Comparison of ENCODE assay signal across 25 cellular contexts in genomic region chr20:20525756-20526155, GRCh38.
DNase-seq lines count a peak whose midpoint lies in the region; ATAC-seq and TF ChIP-seq lines count a peak whose summit lies in the region.
"Had no signal": no experiment of that assay in that cellular context is flagged by ENCODE, and none has a peak within 500 bp of the region (broad histone marks: within the 10 kb centered on the region; RNA-seq: fewer than 3 reads in every experiment).

No MANE protein-coding gene starts in this region.

- H3K27ac Mint-ChIP-seq in T-helper 17 cell = no peak overlapping the region
- H3K27ac Mint-ChIP-seq: activated CD8-positive, alpha-beta T cell treated with anti-CD3 and anti-CD28 coated beads, Interleukin-2, amount 10 ng/mL, durations not matched to agents 7 days and 5 days; GM23338; memory B cell; natural killer cell; T-helper 2 cell treated with Interferon-gamma antibody and Interleukin-4, amounts not matched to agents 5 μg/mL and 100 μg/mL, for 36 hours; type B pancreatic cell had no signal

- peaks cover 10% of the 10 kb centered on the region for H3K36me3 Mint-ChIP-seq in T-helper 17 cell (ENCODE audit: low read depth)

- in situ Hi-C loops in gastrocnemius medialis (cut with MboI; ENCODE audit: low sequenced_read_pairs in 4 of 4) = no loop called here

- intact Hi-C loops in gastrocnemius medialis (cut with DNase I; ENCODE audit: low total_unique reads) = no loop called here

- peak overlapping the region; percentile 28 to 65 (median 56) for H3K27ac ChIP-seq in gastrocnemius medialis
- H3K27ac ChIP-seq: parathyroid adenoma, SJSA1 had no signal

- no peak for TF ChIP-seq POLR2A in gastrocnemius medialis (IDR thresholded peaks at IDR 0.05)

- H3K27me3 ChIP-seq in gastrocnemius medialis = no peaks in the 10 kb centered on the region
- H3K27me3 ChIP-seq: SJSA1 had no signal

- no peaks in the 10 kb centered on the region for H3K27me3 Mint-ChIP-seq in T-helper 17 cell
- H3K27me3 Mint-ChIP-seq: memory B cell, type B pancreatic cell had no signal

- ATAC-seq in left lobe of liver (peak; percentile 9), gastrocnemius medialis (no peak), T-helper 17 cell (no peak)
- ATAC-seq: activated CD8-positive, alpha-beta T cell treated with anti-CD3 and anti-CD28 coated beads, Interleukin-2, amount 10 ng/mL, durations not matched to agents 7 days and 5 days; GM23338; natural killer cell; Panc1; stimulated activated naive CD8-positive, alpha-beta T cell treated with anti-CD3 and anti-CD28 coated beads, Interleukin-15, Interleukin-2, amounts not matched to agents 100 U/mL and 50 U/mL, for 24 hours had no signal

- peaks cover 3 to 62% of the 10 kb centered on the region in 2 donors for H3K36me3 ChIP-seq in gastrocnemius medialis
- H3K36me3 ChIP-seq: SJSA1 had no signal

- peak; percentile 35 for DNase-seq in LHCN-M2 (ENCODE audit: low read depth)
- DNase-seq in NCI-H774 (lab: John Stamatoyannopoulos, UW) = peak; percentile 22
- no peak for DNase-seq in left lobe of liver (ENCODE audit: low spot score)
- no peak for DNase-seq in gastrocnemius medialis
- no peak for DNase-seq in T-helper 17 cell
- no peak for DNase-seq in NCI-H2171 treated with DMSO at 0.1 percent for 48 hours (lab: John Stamatoyannopoulos, UW)
- no peak for DNase-seq in AG08396 (ENCODE audit: low spot score)
- DNase-seq: activated CD4-positive, CD25-positive, alpha-beta regulatory T cell; activated CD8-positive, alpha-beta T cell treated with anti-CD3 and anti-CD28 coated beads, Interleukin-2, amount 10 ng/mL, durations not matched to agents 7 days and 5 days; activated naive CD4-positive, alpha-beta T cell; activated T-cell treated with anti-CD3 and anti-CD28 coated beads, Interleukin-2, amount 50 U/mL, for 1 hour; dermis blood vessel endothelial cell; KG1; natural killer cell; NCI-H2081; NCI-H82; stimulated activated CD4-positive, alpha-beta T cell treated with anti-CD3 and anti-CD28 coated beads, Interleukin-2, amount 100 ng/mL, for 48 hours; stimulated activated naive CD8-positive, alpha-beta T cell treated with anti-CD3 and anti-CD28 coated beads, Interleukin-15, Interleukin-2, amounts not matched to agents 100 U/mL and 50 U/mL, for 24 hours had no signal

- H3K9me3 ChIP-seq in gastrocnemius medialis (no peaks in the 10 kb centered on the region), T-helper 17 cell (ENCODE audit: control insufficient read depth, low read length, poor library complexity, severe bottlenecking) (no peaks in the 10 kb centered on the region)
- H3K9me3 ChIP-seq: SJSA1 had no signal

- peaks cover 6 to 16% of the 10 kb centered on the region in 2 donors for H3K4me1 ChIP-seq in gastrocnemius medialis
- H3K4me1 ChIP-seq: parathyroid adenoma, SJSA1 had no signal

- H3K4me3 Mint-ChIP-seq in T-helper 17 cell = no peak overlapping the region
- H3K4me3 Mint-ChIP-seq: activated CD8-positive, alpha-beta T cell treated with anti-CD3 and anti-CD28 coated beads, Interleukin-2, amount 10 ng/mL, durations not matched to agents 7 days and 5 days; GM23338; memory B cell; natural killer cell; T-helper 2 cell treated with Interferon-gamma antibody and Interleukin-4, amounts not matched to agents 5 μg/mL and 100 μg/mL, for 36 hours; type B pancreatic cell had no signal

- TF ChIP-seq CTCF in gastrocnemius medialis (IDR thresholded peaks at IDR 0.05 in 4 of 5, conservative IDR thresholded peaks at IDR 0.05 in 1 of 5) = no peak

- H3K4me3 ChIP-seq in gastrocnemius medialis = no peak overlapping the region
- H3K4me3 ChIP-seq: GM23338, SJSA1 had no signal

- peaks cover 2% of the 10 kb centered on the region for H3K4me1 Mint-ChIP-seq in T-helper 17 cell
- H3K4me1 Mint-ChIP-seq: GM23338, natural killer cell had no signal

Comparison
In these comparisons a context has a peak if more than half of its experiments do, and no peak if none do; other contexts are left out.
1. DNase-seq: peak in LHCN-M2 (single experiment) and NCI-H774 (single experiment); none in left lobe of liver (single experiment), gastrocnemius medialis (0 of 2), T-helper 17 cell (0 of 3), NCI-H2171 treated with DMSO at 0.1 percent for 48 hours (single experiment) and AG08396 (single experiment).